8 cellular contexts compared by ENCODE assay signal in genomic region chr14:102262894-102263462, GRCh38. TPM values are rescaled to one million over a fixed set of nuclear protein-coding genes. Genes with fewer than 3 reads are reported as not detected.
DNase-seq lines count a peak whose midpoint lies in the region; ATAC-seq and TF ChIP-seq lines count a peak whose summit lies in the region.

No MANE protein-coding gene starts in this region.

- peak overlapping the region; percentile 46 for H3K27ac ChIP-seq in caudate nucleus (ENCODE audit: low read depth, low read length)
- H3K27ac ChIP-seq in mesendoderm (ENCODE audit: low read depth, low read length), result no peak overlapping the region

- TF ChIP-seq CTCF in natural killer cell (IDR thresholded peaks at IDR 0.05), result no peak

- no peak overlapping the region for H2AK5ac ChIP-seq in mesendoderm (ENCODE audit: low read length)

- H3K4me3 ChIP-seq in mesendoderm (ENCODE audit: low read length), result no peak overlapping the region

- no peaks in the 10 kb centered on the region for H3K4me1 Mint-ChIP-seq in natural killer cell

- no peaks in the 10 kb centered on the region for H3K79me2 ChIP-seq in mesendoderm (ENCODE audit: control insufficient read depth, insufficient read depth, low read length)

- H2BK5ac ChIP-seq in mesendoderm (ENCODE audit: low read length), result no peak overlapping the region

- H3K27ac Mint-ChIP-seq in natural killer cell, result no peak overlapping the region

- ATAC-seq in GM18867 (IDR thresholded peaks at IDR 0.05; ENCODE audit: unreplicated experiment) (no peak), GM21717 (IDR thresholded peaks at IDR 0.05; ENCODE audit: unreplicated experiment) (no peak), natural killer cell (no peak)

- no peak overlapping the region for H3K4ac ChIP-seq in mesendoderm (ENCODE audit: low read depth, low read length)

- no peaks in the 10 kb centered on the region for H3K36me3 Mint-ChIP-seq in natural killer cell

- H3K4me3 Mint-ChIP-seq in natural killer cell, result no peak overlapping the region

- peaks cover 0 to 3% of the 10 kb centered on the region in 2 donors for H3K27me3 Mint-ChIP-seq in natural killer cell (ENCODE audit: low read depth in 2 of 2)

- no peak overlapping the region for H3K4me2 ChIP-seq in mesendoderm (ENCODE audit: low read length)

- H3K9ac ChIP-seq in mesendoderm (ENCODE audit: low read length), result no peak overlapping the region

- no peaks in the 10 kb centered on the region for H3K27me3 ChIP-seq in mesendoderm (ENCODE audit: insufficient read depth, low read length, poor library complexity)

- no peak overlapping the region for H3K56ac ChIP-seq in mesendoderm (ENCODE audit: low read length)

- H3K9me3 Mint-ChIP-seq in natural killer cell, result no peaks in the 10 kb centered on the region

- no peaks in the 10 kb centered on the region for H3K79me1 ChIP-seq in mesendoderm (ENCODE audit: low read length)

- no peak overlapping the region for H2BK15ac ChIP-seq in mesendoderm (replicated peaks; ENCODE audit: low read depth)

- no peak overlapping the region for H3K18ac ChIP-seq in mesendoderm (ENCODE audit: low read length)

- WGBS in mesendoderm (ENCODE audit: extremely low coverage, insufficient coverage, low lambda C conversion rate), result no CpG with 5 or more reads among the region's 7 CpGs

- no peak overlapping the region for H4K5ac ChIP-seq in mesendoderm (ENCODE audit: low read length)

- DNase-seq in EH (ENCODE audit: low read depth) (peak; percentile 62), NCI-H2171 (lab: John Stamatoyannopoulos, UW) (peak; percentile 71), caudate nucleus (lab: John Stamatoyannopoulos, UW) (peak in 1 of 61 donors; percentile 30), mesendoderm (peak; percentile 53), natural killer cell (no peak)
- DNase-seq in activated naive CD4-positive, alpha-beta T cell (lab: John Stamatoyannopoulos, UW), result no peak

- no peaks in the 10 kb centered on the region for H3K36me3 ChIP-seq in mesendoderm (ENCODE audit: control insufficient read depth, insufficient read depth, low read length)

- no peak overlapping the region for H4K8ac ChIP-seq in mesendoderm (ENCODE audit: low read depth, low read length)

- H2BK120ac ChIP-seq in mesendoderm (ENCODE audit: low read depth, low read length), result no peak overlapping the region

- intact Hi-C loops in natural killer cell (cut with micrococcal nuclease), result no loop called here

- H3K4me1 ChIP-seq in mesendoderm (ENCODE audit: control insufficient read depth, low read depth, low read length), result no peaks in the 10 kb centered on the region

- H3K23ac ChIP-seq in mesendoderm (ENCODE audit: low read length), result no peak overlapping the region

RNA-seq across cellular contexts. Expression of gene MOK, which starts 42.0 kb away (rescaled TPM):
- polyA plus RNA-seq in mesendoderm (2013, experiment 1 of 2), result 3.2 TPM
- polyA plus RNA-seq in mesendoderm (2013, experiment 2 of 2), result 2.7 TPM
- total RNA-seq in natural killer cell, result 1 to 10 TPM; 3.9 to 6.5 (median 4.7) TPM

RNA-seq across cellular contexts. Expression of gene ZNF839, which starts 56.6 kb away (rescaled TPM):
- 5.3 TPM for polyA plus RNA-seq in mesendoderm (2013, experiment 1 of 2)
- polyA plus RNA-seq in mesendoderm (2013, experiment 2 of 2), result 5.9 TPM
- total RNA-seq in natural killer cell, result 10 to 100 TPM; 13.3 to 20.4 (median 18.1) TPM

Comparison
In these comparisons a context has a peak if more than half of its experiments do, and no peak if none do; other contexts are left out.
1. DNase-seq: peak in EH (single experiment), NCI-H2171 (single experiment) and mesendoderm (single experiment); none in natural killer cell (single experiment) and activated naive CD4-positive, alpha-beta T cell (0 of 4).